2 cellular contexts compared by ENCODE assay signal in the genomic region with DNA sequence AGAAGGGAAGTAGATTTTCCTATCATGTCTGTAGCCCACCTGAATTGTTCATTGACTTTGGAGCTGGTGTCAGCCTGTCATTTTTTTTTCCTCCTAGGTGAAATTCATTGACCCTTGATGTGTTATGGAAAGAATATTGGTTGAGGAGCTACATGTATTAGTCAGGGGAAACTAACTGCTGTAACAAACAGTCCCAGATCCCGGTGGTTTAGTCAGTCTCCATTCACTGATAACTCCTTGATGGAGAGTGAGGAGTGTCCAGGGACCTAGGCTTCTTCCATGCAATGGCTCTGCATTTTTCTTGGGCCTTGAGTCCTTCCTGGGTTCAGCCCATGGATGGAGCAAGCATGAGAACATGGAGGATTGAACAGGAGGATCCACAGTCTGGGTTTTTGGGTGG.
TF ChIP-seq lines count a peak whose summit lies in the region.

No MANE protein-coding gene starts in this region.

TF ChIP-seq in HEK293, 187 proteins besides CTCF, POLR2A, EP300 and RAD21 (continued from another document):
- TF ChIP-seq, protein P1, sequence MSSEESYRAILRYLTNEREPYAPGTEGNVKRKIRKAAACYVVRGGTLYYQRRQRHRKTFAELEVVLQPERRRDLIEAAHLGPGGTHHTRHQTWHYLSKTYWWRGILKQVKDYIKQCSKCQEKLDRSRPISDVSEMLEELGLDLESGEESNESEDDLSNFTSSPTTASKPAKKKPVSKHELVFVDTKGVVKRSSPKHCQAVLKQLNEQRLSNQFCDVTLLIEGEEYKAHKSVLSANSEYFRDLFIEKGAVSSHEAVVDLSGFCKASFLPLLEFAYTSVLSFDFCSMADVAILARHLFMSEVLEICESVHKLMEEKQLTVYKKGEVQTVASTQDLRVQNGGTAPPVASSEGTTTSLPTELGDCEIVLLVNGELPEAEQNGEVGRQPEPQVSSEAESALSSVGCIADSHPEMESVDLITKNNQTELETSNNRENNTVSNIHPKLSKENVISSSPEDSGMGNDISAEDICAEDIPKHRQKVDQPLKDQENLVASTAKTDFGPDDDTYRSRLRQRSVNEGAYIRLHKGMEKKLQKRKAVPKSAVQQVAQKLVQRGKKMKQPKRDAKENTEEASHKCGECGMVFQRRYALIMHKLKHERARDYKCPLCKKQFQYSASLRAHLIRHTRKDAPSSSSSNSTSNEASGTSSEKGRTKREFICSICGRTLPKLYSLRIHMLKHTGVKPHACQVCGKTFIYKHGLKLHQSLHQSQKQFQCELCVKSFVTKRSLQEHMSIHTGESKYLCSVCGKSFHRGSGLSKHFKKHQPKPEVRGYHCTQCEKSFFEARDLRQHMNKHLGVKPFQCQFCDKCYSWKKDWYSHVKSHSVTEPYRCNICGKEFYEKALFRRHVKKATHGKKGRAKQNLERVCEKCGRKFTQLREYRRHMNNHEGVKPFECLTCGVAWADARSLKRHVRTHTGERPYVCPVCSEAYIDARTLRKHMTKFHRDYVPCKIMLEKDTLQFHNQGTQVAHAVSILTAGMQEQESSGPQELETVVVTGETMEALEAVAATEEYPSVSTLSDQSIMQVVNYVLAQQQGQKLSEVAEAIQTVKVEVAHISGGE (tag by site-specific recombination; conservative IDR thresholded peaks at IDR 0.05; ENCODE audit: low read depth) = no peak
- TF ChIP-seq ZSCAN30 (tag by site-specific recombination; IDR thresholded peaks at IDR 0.05) = no peak
- TF ChIP-seq, protein P2, sequence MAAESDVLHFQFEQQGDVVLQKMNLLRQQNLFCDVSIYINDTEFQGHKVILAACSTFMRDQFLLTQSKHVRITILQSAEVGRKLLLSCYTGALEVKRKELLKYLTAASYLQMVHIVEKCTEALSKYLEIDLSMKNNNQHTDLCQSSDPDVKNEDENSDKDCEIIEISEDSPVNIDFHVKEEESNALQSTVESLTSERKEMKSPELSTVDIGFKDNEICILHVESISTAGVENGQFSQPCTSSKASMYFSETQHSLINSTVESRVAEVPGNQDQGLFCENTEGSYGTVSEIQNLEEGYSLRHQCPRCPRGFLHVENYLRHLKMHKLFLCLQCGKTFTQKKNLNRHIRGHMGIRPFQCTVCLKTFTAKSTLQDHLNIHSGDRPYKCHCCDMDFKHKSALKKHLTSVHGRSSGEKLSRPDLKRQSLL (tag by site-specific recombination; IDR thresholded peaks at IDR 0.05) = no peak
- TF ChIP-seq RBAK (tag by site-specific recombination; IDR thresholded peaks at IDR 0.05) = peak; percentile 83; the same call in 1 of the 2 replicates
- TF ChIP-seq, protein P3, sequence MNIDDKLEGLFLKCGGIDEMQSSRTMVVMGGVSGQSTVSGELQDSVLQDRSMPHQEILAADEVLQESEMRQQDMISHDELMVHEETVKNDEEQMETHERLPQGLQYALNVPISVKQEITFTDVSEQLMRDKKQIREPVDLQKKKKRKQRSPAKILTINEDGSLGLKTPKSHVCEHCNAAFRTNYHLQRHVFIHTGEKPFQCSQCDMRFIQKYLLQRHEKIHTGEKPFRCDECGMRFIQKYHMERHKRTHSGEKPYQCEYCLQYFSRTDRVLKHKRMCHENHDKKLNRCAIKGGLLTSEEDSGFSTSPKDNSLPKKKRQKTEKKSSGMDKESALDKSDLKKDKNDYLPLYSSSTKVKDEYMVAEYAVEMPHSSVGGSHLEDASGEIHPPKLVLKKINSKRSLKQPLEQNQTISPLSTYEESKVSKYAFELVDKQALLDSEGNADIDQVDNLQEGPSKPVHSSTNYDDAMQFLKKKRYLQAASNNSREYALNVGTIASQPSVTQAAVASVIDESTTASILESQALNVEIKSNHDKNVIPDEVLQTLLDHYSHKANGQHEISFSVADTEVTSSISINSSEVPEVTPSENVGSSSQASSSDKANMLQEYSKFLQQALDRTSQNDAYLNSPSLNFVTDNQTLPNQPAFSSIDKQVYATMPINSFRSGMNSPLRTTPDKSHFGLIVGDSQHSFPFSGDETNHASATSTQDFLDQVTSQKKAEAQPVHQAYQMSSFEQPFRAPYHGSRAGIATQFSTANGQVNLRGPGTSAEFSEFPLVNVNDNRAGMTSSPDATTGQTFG (tag by site-specific recombination; IDR thresholded peaks at IDR 0.05; ENCODE audit: borderline replicate concordance) = no peak
- TF ChIP-seq, protein P4, sequence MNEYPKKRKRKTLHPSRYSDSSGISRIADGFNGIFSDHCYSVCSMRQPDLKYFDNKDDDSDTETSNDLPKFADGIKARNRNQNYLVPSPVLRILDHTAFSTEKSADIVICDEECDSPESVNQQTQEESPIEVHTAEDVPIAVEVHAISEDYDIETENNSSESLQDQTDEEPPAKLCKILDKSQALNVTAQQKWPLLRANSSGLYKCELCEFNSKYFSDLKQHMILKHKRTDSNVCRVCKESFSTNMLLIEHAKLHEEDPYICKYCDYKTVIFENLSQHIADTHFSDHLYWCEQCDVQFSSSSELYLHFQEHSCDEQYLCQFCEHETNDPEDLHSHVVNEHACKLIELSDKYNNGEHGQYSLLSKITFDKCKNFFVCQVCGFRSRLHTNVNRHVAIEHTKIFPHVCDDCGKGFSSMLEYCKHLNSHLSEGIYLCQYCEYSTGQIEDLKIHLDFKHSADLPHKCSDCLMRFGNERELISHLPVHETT (tag by site-specific recombination; IDR thresholded peaks at IDR 0.05) = no peak

TF ChIP-seq in H1, 55 proteins besides CTCF, POLR2A, EP300 and RAD21 (continued from another document):
- TF ChIP-seq, protein P5, sequence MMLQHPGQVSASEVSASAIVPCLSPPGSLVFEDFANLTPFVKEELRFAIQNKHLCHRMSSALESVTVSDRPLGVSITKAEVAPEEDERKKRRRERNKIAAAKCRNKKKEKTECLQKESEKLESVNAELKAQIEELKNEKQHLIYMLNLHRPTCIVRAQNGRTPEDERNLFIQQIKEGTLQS (IDR thresholded peaks at IDR 0.05; ENCODE audit: insufficient read depth, low read depth, low read length) = no peak
- no peak for TF ChIP-seq CBX8 (IDR thresholded peaks at IDR 0.05; ENCODE audit: borderline replicate concordance, low read depth, low read length)
- TF ChIP-seq, protein P6, sequence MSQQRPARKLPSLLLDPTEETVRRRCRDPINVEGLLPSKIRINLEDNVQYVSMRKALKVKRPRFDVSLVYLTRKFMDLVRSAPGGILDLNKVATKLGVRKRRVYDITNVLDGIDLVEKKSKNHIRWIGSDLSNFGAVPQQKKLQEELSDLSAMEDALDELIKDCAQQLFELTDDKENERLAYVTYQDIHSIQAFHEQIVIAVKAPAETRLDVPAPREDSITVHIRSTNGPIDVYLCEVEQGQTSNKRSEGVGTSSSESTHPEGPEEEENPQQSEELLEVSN (IDR thresholded peaks at IDR 0.05) = no peak
- no peak for TF ChIP-seq RFX5 (IDR thresholded peaks at IDR 0.05; ENCODE audit: borderline replicate concordance, low read depth, low read length)
- TF ChIP-seq, protein P7, sequence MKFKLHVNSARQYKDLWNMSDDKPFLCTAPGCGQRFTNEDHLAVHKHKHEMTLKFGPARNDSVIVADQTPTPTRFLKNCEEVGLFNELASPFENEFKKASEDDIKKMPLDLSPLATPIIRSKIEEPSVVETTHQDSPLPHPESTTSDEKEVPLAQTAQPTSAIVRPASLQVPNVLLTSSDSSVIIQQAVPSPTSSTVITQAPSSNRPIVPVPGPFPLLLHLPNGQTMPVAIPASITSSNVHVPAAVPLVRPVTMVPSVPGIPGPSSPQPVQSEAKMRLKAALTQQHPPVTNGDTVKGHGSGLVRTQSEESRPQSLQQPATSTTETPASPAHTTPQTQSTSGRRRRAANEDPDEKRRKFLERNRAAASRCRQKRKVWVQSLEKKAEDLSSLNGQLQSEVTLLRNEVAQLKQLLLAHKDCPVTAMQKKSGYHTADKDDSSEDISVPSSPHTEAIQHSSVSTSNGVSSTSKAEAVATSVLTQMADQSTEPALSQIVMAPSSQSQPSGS (IDR thresholded peaks at IDR 0.05; ENCODE audit: low read length) = no peak
- TF ChIP-seq ASH2L (IDR thresholded peaks at IDR 0.05; ENCODE audit: low read length) = no peak
- TF ChIP-seq CHD1 (IDR thresholded peaks at IDR 0.05; ENCODE audit: low read depth, low read length) = no peak
- no peak for TF ChIP-seq JUND (IDR thresholded peaks at IDR 0.05; ENCODE audit: low read length)
- no peak for TF ChIP-seq EZH2 (IDR thresholded peaks at IDR 0.05; ENCODE audit: low read depth, low read length, severe bottlenecking)
- no peak for TF ChIP-seq BRCA1 (IDR thresholded peaks at IDR 0.05; ENCODE audit: low read depth, low read length)
- TF ChIP-seq SP1 (IDR thresholded peaks at IDR 0.05; ENCODE audit: low read depth, low read length) = no peak
